Comparison of ENCODE assay signal across 8 cellular contexts in the genomic region with DNA sequence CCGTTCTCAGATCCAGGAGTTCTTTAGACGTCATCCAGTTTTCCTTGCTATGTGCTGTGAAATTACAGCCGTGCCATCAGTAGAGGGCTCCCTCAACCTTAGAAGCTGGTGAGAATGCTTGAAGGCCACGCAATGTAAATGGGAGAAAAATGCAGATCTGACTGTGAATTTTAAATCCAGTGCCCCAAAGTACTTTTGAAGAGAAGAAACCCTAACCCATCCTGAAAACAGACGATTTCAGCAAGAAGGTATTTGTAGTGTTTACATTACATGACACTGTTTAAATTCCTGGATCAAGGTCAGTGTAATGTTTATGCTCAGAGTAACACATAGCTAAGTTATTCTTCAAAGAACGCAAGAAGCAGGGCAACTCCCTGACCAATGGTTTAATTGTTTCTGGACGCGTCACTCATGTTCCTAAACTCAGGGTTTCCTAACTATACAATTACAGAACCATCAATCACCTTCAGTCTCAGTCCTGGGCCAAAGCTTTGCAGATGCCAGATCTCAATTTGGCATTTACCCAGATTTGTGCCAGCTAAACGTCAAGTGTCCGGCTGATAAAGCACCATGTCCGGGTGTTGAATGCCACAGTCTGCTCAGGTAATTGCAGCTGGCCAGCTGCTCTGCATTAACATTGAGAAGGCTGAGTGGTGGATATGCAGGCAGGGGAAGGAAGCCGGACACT. TPM values are rescaled to one million over a fixed set of nuclear protein-coding genes. Genes with fewer than 3 reads are reported as not detected.
DNase-seq lines count a peak whose midpoint lies in the region; ATAC-seq and TF ChIP-seq lines count a peak whose summit lies in the region.

No MANE protein-coding gene starts in this region.

- peaks cover 0 to 3% (median 2%) of the 10 kb centered on the region in 3 donors for H3K36me3 Mint-ChIP-seq in CD8-positive, alpha-beta memory T cell

- peaks cover 4 to 13% of the 10 kb centered on the region in 2 donors for H3K27me3 Mint-ChIP-seq in CD8-positive, alpha-beta memory T cell

- DNase-seq in CD8-positive, alpha-beta memory T cell: no peak
- DNase-seq in NCI-H2029 (lab: John Stamatoyannopoulos, UW) (peak; percentile 50), cerebellum (ENCODE audit: low spot score) (peak; percentile 33), mucosa of descending colon (peak in 1 of 3 donors; percentile 24), NCI-H187 treated with DMSO at 0.1 percent for 48 hours (lab: John Stamatoyannopoulos, UW) (no peak), NCI-H446 (lab: John Stamatoyannopoulos, UW) (no peak), MM.1S (no peak)

- H3K36me3 ChIP-seq in CD8-positive, alpha-beta memory T cell (ENCODE audit: insufficient read depth, low read length): no peaks in the 10 kb centered on the region
- H3K36me3 ChIP-seq in mucosa of descending colon (ENCODE audit: low read depth) (no peaks in the 10 kb centered on the region), MM.1S (replicated peaks; ENCODE audit: insufficient read depth, low read length) (no peaks in the 10 kb centered on the region)

- H3K27ac ChIP-seq in CD8-positive, alpha-beta memory T cell (ENCODE audit: low read depth, low read length): no peak overlapping the region
- H3K27ac ChIP-seq in MM.1S (ENCODE audit: low read length): no peak overlapping the region

- CTCF ChIA-PET in CD8-positive, alpha-beta memory T cell (lab: Charles Lee): interaction anchor here (1.6 kb wide), 1 partner anchor 42 kb away, joined by 3 read pairs; no protein-coding TSS in a partner anchor

- POLR2A ChIA-PET in CD8-positive, alpha-beta memory T cell (lab: Charles Lee): no interaction called here

- H3K4me3 Mint-ChIP-seq in CD8-positive, alpha-beta memory T cell: peak overlapping the region in 4 of 7 donors; percentile 20 to 86 (median 80)

- ATAC-seq in mucosa of descending colon: peak; percentile 63
- no peak for ATAC-seq in HG03175 (IDR thresholded peaks at IDR 0.05; ENCODE audit: unreplicated experiment)

- H3K4me1 Mint-ChIP-seq in CD8-positive, alpha-beta memory T cell: peaks cover 30 to 34% (median 32%) of the 10 kb centered on the region in 3 donors

- H3K9me2 ChIP-seq in MM.1S (replicated peaks; ENCODE audit: insufficient read depth, low read length): no peaks in the 10 kb centered on the region

- H3K27ac Mint-ChIP-seq in CD8-positive, alpha-beta memory T cell: peak overlapping the region in 7 of 8 donors; percentile 10 to 94 (median 91)

- no peak overlapping the region for H2AFZ ChIP-seq in MM.1S (ENCODE audit: low read length)

- H3K27me3 ChIP-seq in CD8-positive, alpha-beta memory T cell (ENCODE audit: insufficient read depth, low read length, poor library complexity, severe bottlenecking): no peaks in the 10 kb centered on the region
- no peaks in the 10 kb centered on the region for H3K27me3 ChIP-seq in MM.1S (replicated peaks; ENCODE audit: insufficient read depth, low read length)

- no peak overlapping the region for H3K4me2 ChIP-seq in MM.1S (ENCODE audit: low read depth, low read length)

- H3K9me3 ChIP-seq in CD8-positive, alpha-beta memory T cell (ENCODE audit: low read length): no peaks in the 10 kb centered on the region
- H3K9me3 ChIP-seq in mucosa of descending colon (no peaks in the 10 kb centered on the region), MM.1S (replicated peaks; ENCODE audit: insufficient read depth, low read length) (no peaks in the 10 kb centered on the region)

- peaks cover 27% of the 10 kb centered on the region for H3K4me1 ChIP-seq in CD8-positive, alpha-beta memory T cell (ENCODE audit: insufficient read depth, low read length)
- H3K4me1 ChIP-seq in mucosa of descending colon (ENCODE audit: low read depth) (peaks cover 18% of the 10 kb centered on the region), MM.1S (ENCODE audit: low read length) (no peaks in the 10 kb centered on the region)

- intact Hi-C loops in mucosa of descending colon (cut with DNase I, micrococcal nuclease): no loop called here

- H3K4me3 ChIP-seq in CD8-positive, alpha-beta memory T cell (ENCODE audit: low read length): no peak overlapping the region
- H3K4me3 ChIP-seq in mucosa of descending colon: no peak overlapping the region
- H3K4me3 ChIP-seq in MM.1S (ENCODE audit: low read length): no peak overlapping the region

- no peak for TF ChIP-seq CTCF in mucosa of descending colon (IDR thresholded peaks at IDR 0.05)
- no peak for TF ChIP-seq CTCF in MM.1S (IDR thresholded peaks at IDR 0.05; ENCODE audit: low read length)

- H3K9me3 Mint-ChIP-seq in CD8-positive, alpha-beta memory T cell: no peaks in the 10 kb centered on the region

- no peaks in the 10 kb centered on the region for H3F3A ChIP-seq in MM.1S (ENCODE audit: insufficient read depth, low read length)

- no peak overlapping the region for H3K9ac ChIP-seq in MM.1S (ENCODE audit: low read length)

- no peaks in the 10 kb centered on the region for H3K79me2 ChIP-seq in MM.1S (ENCODE audit: low read length)

- no peaks in the 10 kb centered on the region for H4K20me1 ChIP-seq in MM.1S (ENCODE audit: insufficient read depth, low read length)

RNA-seq across cellular contexts. Expression of gene ADAMTS8, which starts 38.2 kb away (rescaled TPM):
- total RNA-seq in CD8-positive, alpha-beta memory T cell: not detected
- polyA plus RNA-seq in CD8-positive, alpha-beta memory T cell: not detected
- total RNA-seq in cerebellum (1.5 TPM), mucosa of descending colon (10 to 100 TPM in 1 of 3 donors, 1 to 10 TPM in 1, under 1 TPM in 1; 0.38 to 10.5 (median 2.6) TPM)

RNA-seq across cellular contexts. Expression of gene ADAMTS15, which starts 58.2 kb away (rescaled TPM):
- not detected for total RNA-seq in CD8-positive, alpha-beta memory T cell
- not detected for polyA plus RNA-seq in CD8-positive, alpha-beta memory T cell
- total RNA-seq in cerebellum (7.3 TPM), mucosa of descending colon (1 to 10 TPM; 1.8 to 7.8 (median 3.5) TPM)

Comparison
In these comparisons a context has a peak if more than half of its experiments do, and no peak if none do; other contexts are left out.
1. DNase-seq: peak in NCI-H2029 (single experiment) and cerebellum (single experiment); none in CD8-positive, alpha-beta memory T cell (0 of 5), NCI-H187 treated with DMSO at 0.1 percent for 48 hours (single experiment), NCI-H446 (0 of 2) and MM.1S (single experiment).